8 cellular contexts compared by ENCODE assay signal in genomic region chr10:13717936-13718772, GRCh38.
DNase-seq lines count a peak whose midpoint lies in the region; ATAC-seq and TF ChIP-seq lines count a peak whose summit lies in the region.

No MANE protein-coding gene starts in this region.

- peaks cover 8% of the 10 kb centered on the region for H3K4me1 ChIP-seq in right cardiac atrium (ENCODE audit: control insufficient read depth, insufficient read depth, low read length)

- H3K9me3 ChIP-seq in right cardiac atrium (ENCODE audit: control insufficient read depth, low read length): no peaks in the 10 kb centered on the region

- peak overlapping the region; percentile 28 for H3K27ac ChIP-seq in right cardiac atrium (ENCODE audit: low read length)

- H3K4me3 ChIP-seq in right cardiac atrium (ENCODE audit: low read length) (no peak overlapping the region), skeletal muscle cell (ENCODE audit: low read depth, low read length) (peak overlapping the region; percentile 4)

- no peaks in the 10 kb centered on the region for H3K27me3 ChIP-seq in right cardiac atrium (ENCODE audit: control insufficient read depth, insufficient read depth)

- peak; percentile 46 for ATAC-seq in HG03354 (IDR thresholded peaks at IDR 0.05; ENCODE audit: poor library complexity, severe bottlenecking, unreplicated experiment)
- peak; percentile 88 for ATAC-seq in SK-N-SH treated with all-trans-retinoic acid at 6 μM for 48 hours
- peak; percentile 80 to 88 for ATAC-seq in right cardiac atrium
- ATAC-seq in GM21515 (IDR thresholded peaks at IDR 0.05; ENCODE audit: unreplicated experiment): no peak

- DNase-seq in DMS53 treated with DMSO at 0.1 percent for 48 hours (lab: John Stamatoyannopoulos, UW; ENCODE audit: unreplicated experiment) (peak; percentile 54), anterior cingulate cortex (lab: John Stamatoyannopoulos, UW) (peak in 41 of 58 donors; percentile 6 to 73 (median 35)), right cardiac atrium (peak; percentile 83 to 93 (median 92)), skeletal muscle cell (ENCODE audit: low read depth) (peak; percentile 87), NCI-H524 treated with DMSO at 0.1 percent for 48 hours (lab: John Stamatoyannopoulos, UW) (no peak)

- 28% methylated on average over 26 of the region's 26 CpGs for WGBS in right cardiac atrium

- intact Hi-C loops in right cardiac atrium (cut with DNase I): loop anchor here in 1 of 4 donors (5.0 to 10.0 kb wide), 2 partner anchors 49 to 53 kb away; no protein-coding TSS in a partner anchor

TF ChIP-seq in SK-N-SH treated with all-trans-retinoic acid at 6 μM for 48 hours, 23 proteins besides CTCF, POLR2A, EP300 and RAD21:
- TF ChIP-seq PPARA (CRISPR knock-in tag; IDR thresholded peaks at IDR 0.05; ENCODE audit: borderline replicate concordance) (no peak), RARB (CRISPR knock-in tag; IDR thresholded peaks at IDR 0.05) (0 out of 2 replicates have a peak, but pooled peaks have one; percentile 5), SNAI2 (CRISPR knock-in tag; IDR thresholded peaks at IDR 0.05) (no peak), ZFP3 (CRISPR knock-in tag; IDR thresholded peaks at IDR 0.05) (peak; percentile 44), TOX (CRISPR knock-in tag; IDR thresholded peaks at IDR 0.05; ENCODE audit: borderline replicate concordance) (no peak)
